In the genomic region with DNA sequence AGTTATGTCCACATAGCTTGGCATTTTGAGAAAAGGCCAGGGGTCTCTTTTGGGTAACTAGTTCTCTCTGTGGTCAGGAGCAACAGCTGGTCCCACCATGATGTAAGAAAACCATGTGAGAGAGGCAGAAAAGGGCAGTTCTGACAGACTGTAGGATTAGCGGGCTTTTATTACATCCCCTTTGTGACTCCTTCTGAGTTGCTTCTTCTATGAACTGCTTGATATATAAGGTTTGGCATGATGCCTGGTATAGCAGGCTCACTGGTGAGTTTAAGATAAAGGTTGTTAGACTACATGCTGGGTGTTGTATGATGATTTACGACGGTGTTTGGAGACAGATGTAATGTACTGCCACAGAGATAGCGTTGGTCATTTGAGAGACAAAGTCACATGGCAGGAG, we compare ENCODE assay signal across 22 cellular contexts.
DNase-seq lines count a peak whose midpoint lies in the region; ATAC-seq and TF ChIP-seq lines count a peak whose summit lies in the region.
"Had no signal": no experiment of that assay in that cellular context is flagged by ENCODE, and none has a peak within 500 bp of the region (broad histone marks: within the 10 kb centered on the region; RNA-seq: fewer than 3 reads in every experiment).

No MANE protein-coding gene starts in this region.

- no peak overlapping the region for H3K4me3 ChIP-seq in A673 (ENCODE audit: low read depth, low read length, poor library complexity, severe bottlenecking)
- no peak overlapping the region for H3K4me3 ChIP-seq in trophoblast cell (ENCODE audit: low read depth, low read length)
- H3K4me3 ChIP-seq: lower lobe of right lung, ovary, right lobe of liver, tibial nerve had no signal

- H3K14ac ChIP-seq in trophoblast cell (ENCODE audit: low read length) = no peak overlapping the region

- H3K36me3 ChIP-seq in A673 (ENCODE audit: insufficient read depth, low read length, poor library complexity, severe bottlenecking) (no peaks in the 10 kb centered on the region), trophoblast cell (ENCODE audit: control insufficient read depth in 1 of 2, insufficient read depth in 2 of 2, low read length in 2 of 2) (no peaks in the 10 kb centered on the region)
- H3K36me3 ChIP-seq: lower lobe of right lung, ovary, right lobe of liver, tibial nerve had no signal

- H3K27ac ChIP-seq in A673 (ENCODE audit: low read depth, low read length, poor library complexity, severe bottlenecking) = no peak overlapping the region
- H3K27ac ChIP-seq in trophoblast cell (ENCODE audit: low read depth, low read length) = no peak overlapping the region
- H3K27ac ChIP-seq: HL-60, lower lobe of right lung, ovary, right lobe of liver, tibial nerve had no signal

- no peak overlapping the region for H4K8ac ChIP-seq in trophoblast cell (ENCODE audit: low read depth, low read length)

- H2BK5ac ChIP-seq in trophoblast cell (ENCODE audit: low read depth, low read length, poor library complexity) = no peak overlapping the region

- DNase-seq in A673 (ENCODE audit: low spot score) (peak; percentile 74), MV-4-11 (lab: John Stamatoyannopoulos, UW) (peak; percentile 98), NCI-H748 treated with DMSO at 0.1 percent for 48 hours (lab: John Stamatoyannopoulos, UW) (peak; percentile 78), astrocyte of the hippocampus (ENCODE audit: low read depth, low spot score) (peak; percentile 6), trophoblast cell (no peak), HK-2 (ENCODE audit: unreplicated experiment) (no peak), Right ventricle myocardium superior (no peak), DMS 273 (lab: John Stamatoyannopoulos, UW; ENCODE audit: unreplicated experiment) (no peak)
- DNase-seq: ACHN; activated naive CD4-positive, alpha-beta T cell treated with Interleukin-2 at 50 U/mL for 16 hours; cerebellar nuclear complex; effector memory CD8-positive, alpha-beta T cell; head of caudate nucleus; lower lobe of right lung; NCI-H1092; ovary; PC-3; right lobe of liver; stimulated activated naive CD4-positive, alpha-beta T cell treated with Interleukin-2 at 50 U/mL for 16 hours had no signal

- no peak overlapping the region for H3K4me2 ChIP-seq in trophoblast cell (ENCODE audit: low read length)

- H3K23ac ChIP-seq in trophoblast cell (ENCODE audit: low read length) = no peak overlapping the region

- H3K4me1 ChIP-seq in A673 (ENCODE audit: insufficient read depth, low read length, poor library complexity, severe bottlenecking) = peaks cover 5% of the 10 kb centered on the region
- H3K4me1 ChIP-seq in trophoblast cell (ENCODE audit: control insufficient read depth in 1 of 2, insufficient read depth in 2 of 2, low read length in 2 of 2) = no peaks in the 10 kb centered on the region
- H3K4me1 ChIP-seq: lower lobe of right lung, right lobe of liver, tibial nerve had no signal

- no peak overlapping the region for H2AK5ac ChIP-seq in trophoblast cell (ENCODE audit: low read length)

- no peaks in the 10 kb centered on the region for H3K79me1 ChIP-seq in trophoblast cell (ENCODE audit: low read length)

- no peak for ATAC-seq in Right ventricle myocardium superior (ENCODE audit: poor library complexity)
- ATAC-seq: effector memory CD8-positive, alpha-beta T cell; lower lobe of right lung; PC-3; right lobe of liver; SK-N-SH treated with all-trans-retinoic acid at 6 μM for 48 hours had no signal

- POLR2A ChIA-PET in A673 (lab: Charles Lee; ENCODE audit: low non-redundant PET) = no interaction called here

- intact Hi-C loops in A673 (cut with micrococcal nuclease; ENCODE audit: unreplicated experiment) (no loop called here), Right ventricle myocardium superior (cut with DNase I) (no loop called here)

- BruUV-seq in A673 (replicated peaks; lab: Mats Ljungman, UMichigan) = no TSS peak

- no peak overlapping the region for H3K4ac ChIP-seq in trophoblast cell (ENCODE audit: low read depth, low read length)

- no peak overlapping the region for H2AFZ ChIP-seq in trophoblast cell (ENCODE audit: insufficient read depth, low read length, poor library complexity)

- no peak overlapping the region for H2BK12ac ChIP-seq in trophoblast cell (ENCODE audit: low read length)

- no peak overlapping the region for H3K9ac ChIP-seq in trophoblast cell (ENCODE audit: low read length)

- no peak overlapping the region for H4K12ac ChIP-seq in trophoblast cell (ENCODE audit: low read depth, low read length)

- CTCF ChIA-PET in A673 (lab: Charles Lee) = no interaction called here

- no peaks in the 10 kb centered on the region for H3K79me2 ChIP-seq in trophoblast cell (ENCODE audit: control insufficient read depth, insufficient read depth, low read length, poor library complexity)

- no peak overlapping the region for H4K91ac ChIP-seq in trophoblast cell (ENCODE audit: low read depth, low read length)

- H3K27me3 ChIP-seq in A673 (replicated peaks; ENCODE audit: insufficient read depth, low read depth, low read length, poor library complexity) = no peaks in the 10 kb centered on the region
- no peaks in the 10 kb centered on the region for H3K27me3 ChIP-seq in trophoblast cell (ENCODE audit: insufficient read depth, low read length)
- H3K27me3 ChIP-seq: ovary, right lobe of liver, tibial nerve had no signal

- TF ChIP-seq CTCF in A673 (conservative IDR thresholded peaks at IDR 0.05; ENCODE audit: low read depth, low read length) = no peak

- WGBS in trophoblast cell (ENCODE audit: extremely low coverage, insufficient coverage, insufficient read length) = no CpG with 5 or more reads among the region's 4 CpGs

- no peak overlapping the region for H2BK120ac ChIP-seq in trophoblast cell (ENCODE audit: insufficient read depth, low read length, poor library complexity)

- no peak overlapping the region for H3K18ac ChIP-seq in trophoblast cell (ENCODE audit: low read length)

- no peaks in the 10 kb centered on the region for H3K9me3 ChIP-seq in A673 (ENCODE audit: low read depth, low read length, poor library complexity, severe bottlenecking)
- H3K9me3 ChIP-seq in trophoblast cell (ENCODE audit: insufficient read depth, low read depth, low read length) = no peaks in the 10 kb centered on the region
- H3K9me3 ChIP-seq: lower lobe of right lung, ovary, right lobe of liver, tibial nerve had no signal

Comparison
In these comparisons a context has a peak if more than half of its experiments do, and no peak if none do; other contexts are left out.
1. DNase-seq: peak in A673 (single experiment), MV-4-11 (single experiment), NCI-H748 treated with DMSO at 0.1 percent for 48 hours (single experiment) and astrocyte of the hippocampus (single experiment); none in trophoblast cell (0 of 2), HK-2 (single experiment), Right ventricle myocardium superior (single experiment) and DMS 273 (single experiment).